ENCODE assay signal across 16 cellular contexts in genomic region chr4:7763788-7764187, GRCh38.
DNase-seq lines count a peak whose midpoint lies in the region; ATAC-seq and TF ChIP-seq lines count a peak whose summit lies in the region.
"Had no signal": no experiment of that assay in that cellular context is flagged by ENCODE, and none has a peak within 500 bp of the region (broad histone marks: within the 10 kb centered on the region; RNA-seq: fewer than 3 reads in every experiment).

No MANE protein-coding gene starts in this region.

- H2BK5ac ChIP-seq in IMR-90 (ENCODE audit: low read depth, low read length, poor library complexity, severe bottlenecking) = no peak overlapping the region

- TF ChIP-seq CTCF in IMR-90 (conservative IDR thresholded peaks at IDR 0.05; ENCODE audit: low read depth, low read length) (no peak), kidney epithelial cell (IDR thresholded peaks at IDR 0.05; ENCODE audit: insufficient read depth, low read length, poor library complexity, severe bottlenecking) (no peak), ovary (IDR thresholded peaks at IDR 0.05) (no peak)

- intact Hi-C loops in IMR-90 (cut with micrococcal nuclease) = no loop called here
- intact Hi-C loops in ovary (cut with DNase I) = loop anchor here in 1 of 4 donors (5.0 kb wide), 1 partner anchor 39 kb away; no protein-coding TSS in a partner anchor

- no peak overlapping the region for H3K4me2 ChIP-seq in IMR-90 (ENCODE audit: low read depth, low read length)
- H3K4me2 ChIP-seq: PC-9 had no signal

- H3K4me3 ChIP-seq in IMR-90 (ENCODE audit: insufficient read depth, low read depth, low read length) (no peak overlapping the region), kidney epithelial cell (ENCODE audit: low read depth, low read length) (no peak overlapping the region), ovary (no peak overlapping the region)
- H3K4me3 ChIP-seq: PC-9, right atrium auricular region had no signal

- no peak overlapping the region for H3K4ac ChIP-seq in IMR-90 (ENCODE audit: low read depth, low read length)

- in situ Hi-C loops in IMR-90 (cut with MboI; ENCODE audit: low sequenced_read_pairs) = loop anchor here (10.0 kb wide), 1 partner anchor 221 kb away; no protein-coding TSS in a partner anchor

- H3K27me3 ChIP-seq in IMR-90 (ENCODE audit: control insufficient read depth, insufficient read depth, low read length) = no peaks in the 10 kb centered on the region
- no peaks in the 10 kb centered on the region for H3K27me3 ChIP-seq in kidney epithelial cell (ENCODE audit: control insufficient read depth, insufficient read depth, low read length)
- no peaks in the 10 kb centered on the region for H3K27me3 ChIP-seq in ovary
- H3K27me3 ChIP-seq: right atrium auricular region had no signal

- no peak overlapping the region for H4K91ac ChIP-seq in IMR-90 (ENCODE audit: insufficient read depth, low read depth, low read length)

- no peak for TF ChIP-seq EP300 in ovary (IDR thresholded peaks at IDR 0.05)

- no peak for TF ChIP-seq POLR2A in IMR-90 (IDR thresholded peaks at IDR 0.05; ENCODE audit: low read depth, low read length)
- no peak for TF ChIP-seq POLR2A in ovary (IDR thresholded peaks at IDR 0.05)

- no peak overlapping the region; the same call in 2 of the 3 replicates for H2BK15ac ChIP-seq in IMR-90 (ENCODE audit: low read depth, low read length)

- no peak overlapping the region for H4K5ac ChIP-seq in IMR-90 (ENCODE audit: low read depth, low read length)

- DNase-seq in AG08396 (ENCODE audit: low spot score) (peak; percentile 61), IMR-90 (peak; percentile 87), astrocyte of the hippocampus (ENCODE audit: low read depth, low spot score) (peak; percentile 80), kidney epithelial cell (ENCODE audit: low read depth) (peak; percentile 23), caudate nucleus (lab: John Stamatoyannopoulos, UW) (no peak), ovary (no peak), MV-4-11 (lab: John Stamatoyannopoulos, UW) (no peak)
- DNase-seq: activated CD8-positive, alpha-beta T cell treated with anti-CD3 and anti-CD28 coated beads, Interleukin-2, amount 10 ng/mL, durations not matched to agents 7 days and 5 days; activated naive CD8-positive, alpha-beta T cell treated with anti-CD3 and anti-CD28 coated beads, Interleukin-2, amount 50 U/mL, for 24 hours; GF-D8; NCI-H2081; NCI-H526; PC-9; T-helper 1 cell had no signal

- H3K27ac ChIP-seq in IMR-90 (ENCODE audit: insufficient read depth, low read length) (no peak overlapping the region), caudate nucleus (ENCODE audit: low read depth, low read length) (no peak overlapping the region), ovary (no peak overlapping the region)
- H3K27ac ChIP-seq: PC-9, right atrium auricular region had no signal

- BruUV-seq in IMR-90 (replicated peaks; lab: Mats Ljungman, UMichigan) = no TSS peak

- no peak for TF ChIP-seq RAD21 in IMR-90 (IDR thresholded peaks at IDR 0.05; ENCODE audit: low read length)

- POLR2A ChIA-PET in IMR-90 (lab: Charles Lee; ENCODE audit: unreplicated experiment) = no interaction called here

- H3K36me3 ChIP-seq in IMR-90 (ENCODE audit: control insufficient read depth, insufficient read depth, low read length) (peaks cover 88% of the 10 kb centered on the region), kidney epithelial cell (ENCODE audit: control insufficient read depth, insufficient read depth, low read length) (no peaks in the 10 kb centered on the region), ovary (no peaks in the 10 kb centered on the region)

- peak overlapping the region; percentile 47 for H2AFZ ChIP-seq in IMR-90 (replicated peaks; ENCODE audit: low read length, poor library complexity)
- H2AFZ ChIP-seq: PC-9 had no signal

- H3K9ac ChIP-seq in IMR-90 (ENCODE audit: low read depth, low read length) = no peak overlapping the region

- peak; percentile 65 for ATAC-seq in IMR-90 (ENCODE audit: low read depth)
- ATAC-seq in HG03460 (IDR thresholded peaks at IDR 0.05; ENCODE audit: unreplicated experiment) = no peak
- ATAC-seq: activated CD8-positive, alpha-beta T cell treated with anti-CD3 and anti-CD28 coated beads, Interleukin-2, amount 10 ng/mL, durations not matched to agents 7 days and 5 days; activated naive CD8-positive, alpha-beta T cell treated with anti-CD3 and anti-CD28 coated beads, Interleukin-2, amount 50 U/mL, for 24 hours had no signal

- no peak overlapping the region for H3K56ac ChIP-seq in IMR-90 (ENCODE audit: extremely low read depth, insufficient read depth, low read length)

- H3K9me3 ChIP-seq in IMR-90 (ENCODE audit: control insufficient read depth, insufficient read depth, low read length) = no peaks in the 10 kb centered on the region
- H3K9me3 ChIP-seq in ovary = no peaks in the 10 kb centered on the region
- H3K9me3 ChIP-seq: right atrium auricular region had no signal

- no peak overlapping the region for H3K14ac ChIP-seq in IMR-90 (replicated peaks; ENCODE audit: low read depth, low read length)

- peaks cover 42 to 82% of the 10 kb centered on the region in 2 experiments; a peak in 3 of 4 replicates for H3K79me1 ChIP-seq in IMR-90 (ENCODE audit: low read depth in 1 of 2, low read length in 2 of 2)

- H2AK9ac ChIP-seq in IMR-90 (replicated peaks; ENCODE audit: low read depth, low read length, poor library complexity) = no peak overlapping the region

- no peak overlapping the region for H3K23ac ChIP-seq in IMR-90 (ENCODE audit: low read depth, low read length)

- dilution Hi-C loops in IMR-90 (cut with HindIII; ENCODE audit: low sequenced_read_pairs, unreplicated experiment) = no loop called here

- 84% methylated on average over 8 of the region's 10 CpGs; no CpG with 5 or more reads in 1 of the 2 experiments for WGBS in IMR-90 (ENCODE audit: extremely low coverage in 2 of 2, insufficient read length in 1 of 2), 2 experiments
- 74 to 82% (median 76%) methylated on average over 10 of the region's 10 CpGs for WGBS in ovary, 3 donors

- H4K8ac ChIP-seq in IMR-90 (ENCODE audit: low read depth in 2 of 2, low read length in 2 of 2) = no peak overlapping the region

- peaks cover 57% of the 10 kb centered on the region for H4K20me1 ChIP-seq in IMR-90 (ENCODE audit: insufficient read depth, low read length)

- CTCF ChIA-PET in IMR-90 (lab: Yijun Ruan, JAX) = no interaction called here

- peaks cover 4% of the 10 kb centered on the region for H3K4me1 ChIP-seq in IMR-90 (ENCODE audit: control insufficient read depth, insufficient read depth, low read length)
- H3K4me1 ChIP-seq in ovary (ENCODE audit: insufficient read depth) = no peaks in the 10 kb centered on the region

- H2BK20ac ChIP-seq in IMR-90 (ENCODE audit: low read depth, low read length) = no peak overlapping the region

- H2BK120ac ChIP-seq in IMR-90 (ENCODE audit: low read depth, low read length) = no peak overlapping the region

- no peak overlapping the region; the same call in 1 of the 2 replicates for H2AK5ac ChIP-seq in IMR-90 (ENCODE audit: low read depth, low read length)

- no peak overlapping the region for H3K18ac ChIP-seq in IMR-90 (ENCODE audit: low read depth, low read length)

- H3K9me1 ChIP-seq in IMR-90 (ENCODE audit: insufficient read depth, low read length) = peaks cover 15% of the 10 kb centered on the region; the same call in 1 of the 2 replicates

TF ChIP-seq in IMR-90, 13 proteins besides CTCF, POLR2A, EP300 and RAD21:
- TF ChIP-seq FOS (IDR thresholded peaks at IDR 0.05; ENCODE audit: low read depth, low read length) = peak; percentile 40; the same call in 1 of the 2 replicates
- no peak for TF ChIP-seq RFX5 (IDR thresholded peaks at IDR 0.05; ENCODE audit: low read depth, low read length)

Comparison
In these comparisons a context has a peak if more than half of its experiments do, and no peak if none do; other contexts are left out.
1. DNase-seq: peak in AG08396 (single experiment), IMR-90 (single experiment), astrocyte of the hippocampus (single experiment) and kidney epithelial cell (single experiment); none in caudate nucleus (0 of 61), ovary (0 of 5) and MV-4-11 (single experiment).